Comparison of ENCODE assay signal across 10 cellular contexts in the genomic region with DNA sequence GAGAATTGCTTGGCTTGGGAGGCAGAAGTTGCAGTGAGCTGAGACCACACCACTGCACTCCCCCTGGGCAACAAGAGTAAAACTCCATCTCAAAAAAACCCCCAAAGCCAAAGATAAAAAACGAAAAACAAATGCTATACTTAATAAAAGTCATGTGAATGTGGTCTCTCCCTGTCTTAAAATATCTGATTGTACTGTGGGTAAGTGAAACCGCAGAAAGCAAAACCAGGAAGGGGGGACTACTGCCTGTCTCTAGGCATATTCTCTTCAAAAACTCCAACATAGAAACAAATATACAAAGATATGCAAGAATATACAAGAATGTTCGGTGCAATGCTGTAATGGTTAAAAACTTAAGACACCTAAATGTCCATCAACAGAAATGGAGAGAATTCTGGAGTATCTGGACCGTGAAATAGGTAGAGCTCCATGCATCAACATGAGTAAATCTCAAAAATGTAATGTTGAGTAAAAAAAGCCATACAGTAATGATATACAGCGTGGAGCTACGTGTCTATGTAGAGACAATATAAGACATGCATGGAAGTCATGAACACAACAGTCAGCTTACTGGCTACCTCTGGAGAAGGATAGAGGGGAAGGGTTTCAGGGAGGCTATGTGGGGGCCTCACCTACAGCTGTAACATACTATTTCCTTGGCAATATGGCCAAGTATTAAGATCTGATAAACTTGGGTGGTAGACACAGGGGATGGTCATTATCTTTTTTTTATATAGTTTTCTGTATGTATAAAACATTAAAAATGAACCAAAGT. TPM values are rescaled to one million over a fixed set of nuclear protein-coding genes. Genes with fewer than 3 reads are reported as not detected.
DNase-seq lines count a peak whose midpoint lies in the region; ATAC-seq, FAIRE-seq and TF ChIP-seq lines count a peak whose summit lies in the region.
"Had no signal": no experiment of that assay in that cellular context is flagged by ENCODE, and none has a peak within 500 bp of the region (broad histone marks: within the 10 kb centered on the region; RNA-seq: fewer than 3 reads in every experiment).

No MANE protein-coding gene starts in this region.

- no peak overlapping the region for H4K8ac ChIP-seq in trophoblast cell (ENCODE audit: low read depth, low read length)

- dilution Hi-C loops in endothelial cell of umbilical vein (cut with MboI; ENCODE audit: extremely low pct_ligation_motif_present, low sequenced_read_pairs): no loop called here

- CTCF ChIA-PET in PC-9 (lab: Charles Lee) (no interaction called here), endothelial cell of umbilical vein (lab: Charles Lee) (interaction anchor here (1.5 kb wide), 1 partner anchor 25 kb away, joined by 4 read pairs; no protein-coding TSS in a partner anchor)

- H3K9me2 ChIP-seq in PC-9 (ENCODE audit: insufficient read depth): no peaks in the 10 kb centered on the region

- H2AFZ ChIP-seq in PC-9 (no peak overlapping the region), endothelial cell of umbilical vein (ENCODE audit: low read depth, low read length) (no peak overlapping the region), trophoblast cell (ENCODE audit: insufficient read depth, low read length, poor library complexity) (no peak overlapping the region)

- peak overlapping the region; percentile 75 for H3K4ac ChIP-seq in trophoblast cell (ENCODE audit: low read depth, low read length)

- H3K23ac ChIP-seq in trophoblast cell (ENCODE audit: low read length): no peak overlapping the region

- DNase-seq in GM12864 (ENCODE audit: low read depth): no peak
- no peak for DNase-seq in PC-9
- no peak for DNase-seq in endothelial cell of umbilical vein (ENCODE audit: low read depth, low spot score)
- no peak for DNase-seq in trophoblast cell
- no peak for DNase-seq in stimulated activated naive CD4-positive, alpha-beta T cell (lab: John Stamatoyannopoulos, UW)
- no peak for DNase-seq in cortex of kidney (lab: John Stamatoyannopoulos, UW)
- no peak for DNase-seq in GM20000 (ENCODE audit: low spot score)
- DNase-seq in left colon: no peak
- DNase-seq: amygdala, NCI-H2081 treated with DMSO at 0.1 percent for 48 hours had no signal

- TF ChIP-seq CTCF in GM12864 (IDR thresholded peaks at IDR 0.05; ENCODE audit: low read depth, low read length, missing control alignments) (no peak), PC-9 (conservative IDR thresholded peaks at IDR 0.05) (no peak), endothelial cell of umbilical vein (IDR thresholded peaks at IDR 0.05; ENCODE audit: extremely low read depth in 1 of 2, insufficient read depth in 1 of 2, low read depth in 1 of 2, low read length in 2 of 2) (no peak), GM20000 (IDR thresholded peaks at IDR 0.05; ENCODE audit: extremely low read depth, missing control alignments) (no peak)

- no peak for TF ChIP-seq POLR2A in endothelial cell of umbilical vein (IDR thresholded peaks at IDR 0.05; ENCODE audit: low read depth, low read length)

- H2BK5ac ChIP-seq in trophoblast cell (ENCODE audit: low read depth, low read length, poor library complexity): no peak overlapping the region

- no peak overlapping the region for H3K14ac ChIP-seq in trophoblast cell (ENCODE audit: low read length)

- WGBS in trophoblast cell (ENCODE audit: extremely low coverage, insufficient coverage, insufficient read length): no CpG with 5 or more reads among the region's 6 CpGs

- H3K36me3 ChIP-seq in PC-9 (ENCODE audit: low read depth) (peaks cover 27% of the 10 kb centered on the region), endothelial cell of umbilical vein (ENCODE audit: control insufficient read depth in 2 of 2, extremely low read depth in 1 of 2, insufficient read depth in 2 of 2, low read length in 2 of 2) (peaks cover 11 to 18% of the 10 kb centered on the region in 2 experiments), trophoblast cell (ENCODE audit: control insufficient read depth in 1 of 2, insufficient read depth in 2 of 2, low read length in 2 of 2) (peaks cover 26 to 32% of the 10 kb centered on the region in 2 experiments)

- no peak for ATAC-seq in left colon

- BruUV-seq in PC-9 (replicated peaks; lab: Mats Ljungman, UMichigan): no TSS peak
- BruUV-seq in endothelial cell of umbilical vein (replicated peaks; lab: Mats Ljungman, UMichigan): no TSS peak

- no peak overlapping the region for H3K18ac ChIP-seq in trophoblast cell (ENCODE audit: low read length)

- no peak overlapping the region for H3K9ac ChIP-seq in endothelial cell of umbilical vein (replicated peaks; ENCODE audit: extremely low read depth, insufficient read depth, low read length)
- no peak overlapping the region for H3K9ac ChIP-seq in trophoblast cell (ENCODE audit: low read length)

- no peak overlapping the region for H4K12ac ChIP-seq in trophoblast cell (ENCODE audit: low read depth, low read length)

- H3F3A ChIP-seq in PC-9 (ENCODE audit: insufficient read depth, low read depth): peaks cover 15% of the 10 kb centered on the region; the same call in 1 of the 2 replicates

- H3K79me2 ChIP-seq in PC-9 (ENCODE audit: low read depth): peaks cover 57% of the 10 kb centered on the region
- H3K79me2 ChIP-seq in endothelial cell of umbilical vein (ENCODE audit: control insufficient read depth, insufficient read depth, low read length): peaks cover 30% of the 10 kb centered on the region
- H3K79me2 ChIP-seq in trophoblast cell (ENCODE audit: control insufficient read depth, insufficient read depth, low read length, poor library complexity): peaks cover 8% of the 10 kb centered on the region

- FAIRE-seq in endothelial cell of umbilical vein (lab: Jason Lieb, UNC): no peak

- intact Hi-C loops in PC-9 (cut with micrococcal nuclease; ENCODE audit: unreplicated experiment) (no loop called here), endothelial cell of umbilical vein (cut with micrococcal nuclease) (no loop called here), left colon (cut with DNase I, micrococcal nuclease) (no loop called here)

- POLR2A ChIA-PET in PC-9 (lab: Charles Lee; ENCODE audit: unreplicated experiment) (interaction anchor here (0.6 kb wide), 1 partner anchor 23 kb away, joined by 3 read pairs; no protein-coding TSS in a partner anchor), endothelial cell of umbilical vein (lab: Charles Lee) (interaction anchor here (1.0 kb wide), 1 partner anchor 61 kb away, joined by 3 read pairs; no protein-coding TSS in a partner anchor)

- H3K9me3 ChIP-seq in PC-9 (ENCODE audit: insufficient read depth, low read depth) (peaks cover 15% of the 10 kb centered on the region), endothelial cell of umbilical vein (replicated peaks; ENCODE audit: control insufficient read depth, insufficient read depth, low read length) (peaks cover 7% of the 10 kb centered on the region), trophoblast cell (ENCODE audit: insufficient read depth, low read depth, low read length) (peaks cover 7% of the 10 kb centered on the region)

- no peaks in the 10 kb centered on the region for H3K27me3 ChIP-seq in PC-9 (ENCODE audit: insufficient read depth, low read depth)
- no peaks in the 10 kb centered on the region for H3K27me3 ChIP-seq in endothelial cell of umbilical vein (ENCODE audit: control insufficient read depth in 2 of 2, insufficient read depth in 2 of 2, low read length in 2 of 2)
- no peaks in the 10 kb centered on the region for H3K27me3 ChIP-seq in trophoblast cell (ENCODE audit: insufficient read depth, low read length)

- peak overlapping the region; percentile 100 for H3K4me2 ChIP-seq in PC-9
- peak overlapping the region; percentile 77 for H3K4me2 ChIP-seq in endothelial cell of umbilical vein (ENCODE audit: insufficient read depth, low read length)
- H3K4me2 ChIP-seq in trophoblast cell (ENCODE audit: low read length): peak overlapping the region; percentile 37

- no peaks in the 10 kb centered on the region for H3K9me1 ChIP-seq in endothelial cell of umbilical vein (replicated peaks; ENCODE audit: control insufficient read depth, extremely low read depth, insufficient read depth, low read length)

- H2AK5ac ChIP-seq in trophoblast cell (ENCODE audit: low read length): no peak overlapping the region

- H2BK120ac ChIP-seq in trophoblast cell (ENCODE audit: insufficient read depth, low read length, poor library complexity): no peak overlapping the region

- H3K4me3 ChIP-seq in GM12864 (ENCODE audit: low read depth, low read length) (peak overlapping the region; percentile 66), PC-9 (peak overlapping the region; percentile 76), endothelial cell of umbilical vein (replicated peaks in 1 of 3; ENCODE audit: insufficient read depth in 1 of 3, low read depth in 1 of 3, low read length in 3 of 3) (peak overlapping the region in 2 of 3 experiments; percentile 75 to 79), trophoblast cell (ENCODE audit: low read depth, low read length) (no peak overlapping the region)

- H3K27ac ChIP-seq in PC-9 (no peak overlapping the region), endothelial cell of umbilical vein (ENCODE audit: insufficient read depth, low read depth, low read length) (no peak overlapping the region), trophoblast cell (ENCODE audit: low read depth, low read length) (no peak overlapping the region)

- H3K4me1 ChIP-seq in PC-9 (replicated peaks; ENCODE audit: insufficient read depth): peaks cover 19% of the 10 kb centered on the region
- peaks cover 16% of the 10 kb centered on the region for H3K4me1 ChIP-seq in endothelial cell of umbilical vein (ENCODE audit: control insufficient read depth, extremely low read depth, insufficient read depth, low read length)
- peaks cover 4 to 11% of the 10 kb centered on the region in 2 experiments for H3K4me1 ChIP-seq in trophoblast cell (ENCODE audit: control insufficient read depth in 1 of 2, insufficient read depth in 2 of 2, low read length in 2 of 2)

- H3K79me1 ChIP-seq in trophoblast cell (ENCODE audit: low read length): peaks cover 4% of the 10 kb centered on the region

- no peak overlapping the region for H2BK12ac ChIP-seq in trophoblast cell (ENCODE audit: low read length)

- H4K91ac ChIP-seq in trophoblast cell (ENCODE audit: low read depth, low read length): no peak overlapping the region

- H4K20me1 ChIP-seq in PC-9 (ENCODE audit: insufficient read depth) (peaks cover 14% of the 10 kb centered on the region), endothelial cell of umbilical vein (replicated peaks; ENCODE audit: control insufficient read depth, extremely low read depth, insufficient read depth, low read length) (no peaks in the 10 kb centered on the region)

RNA-seq across cellular contexts. Expression of gene ZNF394, which starts 2.1 kb away (rescaled TPM):
- 21.1 and 34.1 TPM in 2 replicates for total RNA-seq in PC-9 (2021)
- 19.8 and 22.8 TPM in 2 replicates for total RNA-seq in endothelial cell of umbilical vein
- 8.3 and 8.6 TPM in 2 replicates for polyA plus RNA-seq in endothelial cell of umbilical vein
- polyA plus RNA-seq in endothelial cell of umbilical vein (2011; cell fraction: cytosol; rRNA removed): 11.8 and 14.0 TPM in 2 replicates
- 15.3 and 21.3 TPM in 2 replicates for polyA plus RNA-seq in endothelial cell of umbilical vein (2011; cell fraction: nucleus; rRNA removed)
- 11.4 and 11.7 TPM in 2 replicates for polyA plus RNA-seq in endothelial cell of umbilical vein (2012)
- 17.3 and 19.1 TPM in 2 replicates for polyA minus RNA-seq in endothelial cell of umbilical vein
- 11.6 TPM for polyA minus RNA-seq in endothelial cell of umbilical vein (2011; cell fraction: cytosol; rRNA and poly(A)+ RNA removed)
- 19.6 and 21.3 TPM in 2 replicates for polyA minus RNA-seq in endothelial cell of umbilical vein (2011; cell fraction: nucleus; rRNA and poly(A)+ RNA removed)
- polyA plus RNA-seq in trophoblast cell (2013): 16.9 and 18.0 TPM in 2 replicates
- 10 to 100 TPM; 32.0 to 37.2 TPM for total RNA-seq in left colon

RNA-seq across cellular contexts. Expression of gene ZKSCAN5, which starts 6.5 kb away (rescaled TPM):
- total RNA-seq in PC-9 (2021): 10.0 and 13.2 TPM in 2 replicates
- total RNA-seq in endothelial cell of umbilical vein: 9.6 and 9.7 TPM in 2 replicates
- 3.6 and 4.3 TPM in 2 replicates for polyA plus RNA-seq in endothelial cell of umbilical vein
- polyA plus RNA-seq in endothelial cell of umbilical vein (2011; cell fraction: cytosol; rRNA removed): 5.9 and 6.2 TPM in 2 replicates
- 8.0 and 9.6 TPM in 2 replicates for polyA plus RNA-seq in endothelial cell of umbilical vein (2011; cell fraction: nucleus; rRNA removed)
- 6.6 and 8.3 TPM in 2 replicates for polyA plus RNA-seq in endothelial cell of umbilical vein (2012)
- polyA minus RNA-seq in endothelial cell of umbilical vein: 10.7 and 12.6 TPM in 2 replicates
- polyA minus RNA-seq in endothelial cell of umbilical vein (2011; cell fraction: cytosol; rRNA and poly(A)+ RNA removed): 9.6 TPM
- 7.7 TPM in 2 replicates for polyA minus RNA-seq in endothelial cell of umbilical vein (2011; cell fraction: nucleus; rRNA and poly(A)+ RNA removed)
- polyA plus RNA-seq in trophoblast cell (2013): 7.8 and 8.4 TPM in 2 replicates
- 1 to 10 TPM; 5.2 to 5.9 TPM for total RNA-seq in left colon

RNA-seq across cellular contexts. Expression of gene ZNF789, which starts 25.3 kb away (rescaled TPM):
- total RNA-seq in PC-9 (2021): 30.8 and 38.8 TPM in 2 replicates
- 16.6 and 21.6 TPM in 2 replicates for total RNA-seq in endothelial cell of umbilical vein
- 10.9 and 11.6 TPM in 2 replicates for polyA plus RNA-seq in endothelial cell of umbilical vein
- polyA plus RNA-seq in endothelial cell of umbilical vein (2011; cell fraction: cytosol; rRNA removed): 5.6 and 6.5 TPM in 2 replicates
- polyA plus RNA-seq in endothelial cell of umbilical vein (2011; cell fraction: nucleus; rRNA removed): 57.3 and 67.2 TPM in 2 replicates
- 5.6 and 8.8 TPM in 2 replicates for polyA plus RNA-seq in endothelial cell of umbilical vein (2012)
- 17.4 and 20.1 TPM in 2 replicates for polyA minus RNA-seq in endothelial cell of umbilical vein
- polyA minus RNA-seq in endothelial cell of umbilical vein (2011; cell fraction: cytosol; rRNA and poly(A)+ RNA removed): 2.3 TPM
- 23.0 and 39.1 TPM in 2 replicates for polyA minus RNA-seq in endothelial cell of umbilical vein (2011; cell fraction: nucleus; rRNA and poly(A)+ RNA removed)
- 4.1 and 5.0 TPM in 2 replicates for polyA plus RNA-seq in trophoblast cell (2013)
- total RNA-seq in left colon: 10 to 100 TPM; 15.4 to 25.5 TPM

RNA-seq across cellular contexts. Expression of gene ATP5MF, which starts 32.0 kb away (rescaled TPM):
- total RNA-seq in PC-9 (2021) (251 and 660 TPM in 2 replicates), endothelial cell of umbilical vein (348 and 369 TPM in 2 replicates), left colon (100 to 1,000 TPM; 297 to 369 TPM)
- 2,129 and 2,140 TPM in 2 replicates for polyA plus RNA-seq in endothelial cell of umbilical vein
- 1,643 and 2,429 TPM in 2 replicates for polyA plus RNA-seq in endothelial cell of umbilical vein (2011; cell fraction: cytosol; rRNA removed)
- 440 and 839 TPM in 2 replicates for polyA plus RNA-seq in endothelial cell of umbilical vein (2011; cell fraction: nucleus; rRNA removed)
- polyA plus RNA-seq in endothelial cell of umbilical vein (2012): 722 and 1,436 TPM in 2 replicates
- 159 and 174 TPM in 2 replicates for polyA minus RNA-seq in endothelial cell of umbilical vein
- polyA minus RNA-seq in endothelial cell of umbilical vein (2011; cell fraction: cytosol; rRNA and poly(A)+ RNA removed): 220 TPM
- 41.5 and 43.9 TPM in 2 replicates for polyA minus RNA-seq in endothelial cell of umbilical vein (2011; cell fraction: nucleus; rRNA and poly(A)+ RNA removed)
- 482 and 489 TPM in 2 replicates for polyA plus RNA-seq in trophoblast cell (2013)

RNA-seq across cellular contexts. Expression of gene FAM200A, which starts 54.0 kb away (rescaled TPM):
- total RNA-seq in PC-9 (2021) (6.9 and 7.1 TPM in 2 replicates), endothelial cell of umbilical vein (3.0 and 3.6 TPM in 2 replicates), left colon (1 to 10 TPM; 3.7 to 4.0 TPM)
- 1.7 and 2.1 TPM in 2 replicates for polyA plus RNA-seq in endothelial cell of umbilical vein
- polyA plus RNA-seq in endothelial cell of umbilical vein (2011; cell fraction: cytosol; rRNA removed): 3.0 and 3.2 TPM in 2 replicates
- polyA plus RNA-seq in endothelial cell of umbilical vein (2011; cell fraction: nucleus; rRNA removed): 1.4 and 1.6 TPM in 2 replicates
- 3.0 and 4.2 TPM in 2 replicates for polyA plus RNA-seq in endothelial cell of umbilical vein (2012)
- 2.7 and 2.8 TPM in 2 replicates for polyA minus RNA-seq in endothelial cell of umbilical vein
- 1.5 TPM for polyA minus RNA-seq in endothelial cell of umbilical vein (2011; cell fraction: cytosol; rRNA and poly(A)+ RNA removed)
- 1.6 and 1.9 TPM in 2 replicates for polyA minus RNA-seq in endothelial cell of umbilical vein (2011; cell fraction: nucleus; rRNA and poly(A)+ RNA removed)
- polyA plus RNA-seq in trophoblast cell (2013): 4.3 and 4.6 TPM in 2 replicates

Comparison
In these comparisons a context has a peak if more than half of its experiments do, and no peak if none do; other contexts are left out.
1. H3K4me2 ChIP-seq: peak in every context shown above with its lines; median percentile 100 in PC-9; 77 in endothelial cell of umbilical vein; 37 in trophoblast cell.